In genomic region chr10:47957158-47957557, GRCh38 we compare ENCODE assay signal across 3 cellular contexts. TPM values are rescaled to one million over a fixed set of nuclear protein-coding genes. Genes with fewer than 3 reads are reported as not detected.
"Had no signal": no experiment of that assay in that cellular context is flagged by ENCODE, and none has a peak within 500 bp of the region (broad histone marks: within the 10 kb centered on the region; RNA-seq: fewer than 3 reads in every experiment).

No MANE protein-coding gene starts in this region.

RNA-seq across cellular contexts. Expression of gene NPY4R2, which starts 38.7 kb away (rescaled TPM):
- total RNA-seq: K562, SJCRH30 had no signal

RNA-seq across cellular contexts. Expression of gene FAM25C, which starts 42.4 kb away (rescaled TPM):
- total RNA-seq: K562, M059J, SJCRH30 had no signal
